In genomic region chrX:36986231-36986630, GRCh38 we compare ENCODE assay signal across 17 cellular contexts. TPM values are rescaled to one million over a fixed set of nuclear protein-coding genes. Genes with fewer than 3 reads are reported as not detected.
A peak's percentile ranks its signal among the peaks of the same experiment; 100 is the strongest.
DNase-seq lines count a peak whose midpoint lies in the region; ATAC-seq and TF ChIP-seq lines count a peak whose summit lies in the region.
"Had no signal": no experiment of that assay in that cellular context is flagged by ENCODE, and none has a peak within 500 bp of the region (broad histone marks: within the 10 kb centered on the region; RNA-seq: fewer than 3 reads in every experiment).

No MANE protein-coding gene starts in this region.

- H3K27ac ChIP-seq in ectodermal cell (ENCODE audit: insufficient read depth, low read depth, low read length, poor library complexity, severe bottlenecking): no peak overlapping the region
- H3K27ac ChIP-seq: 22Rv1, right atrium auricular region had no signal

- H3K36me3 Mint-ChIP-seq in nephron (ENCODE audit: low read depth): no peaks in the 10 kb centered on the region
- no peaks in the 10 kb centered on the region for H3K36me3 Mint-ChIP-seq in type B pancreatic cell
- H3K36me3 Mint-ChIP-seq: stimulated activated memory B cell treated with anti-CD40 and anti-IgM and Interleukin-4, amounts not matched to agents 10 μg/mL and 1 μg/mL and 100 μg/mL, for 72 hours had no signal

- no peak overlapping the region for H3K27ac Mint-ChIP-seq in nephron
- no peak overlapping the region for H3K27ac Mint-ChIP-seq in type B pancreatic cell
- H3K27ac Mint-ChIP-seq: CD4-positive, alpha-beta T cell; stimulated activated memory B cell treated with anti-CD40 and anti-IgM and Interleukin-4, amounts not matched to agents 10 μg/mL and 1 μg/mL and 100 μg/mL, for 72 hours had no signal

- peaks cover 42% of the 10 kb centered on the region for H3K27me3 Mint-ChIP-seq in nephron (ENCODE audit: low read depth)
- H3K27me3 Mint-ChIP-seq in type B pancreatic cell: peaks cover 24% of the 10 kb centered on the region

- no peaks in the 10 kb centered on the region for H3K36me3 ChIP-seq in ectodermal cell (ENCODE audit: control insufficient read depth, insufficient read depth, low read length)
- H3K36me3 ChIP-seq: right atrium auricular region had no signal

- H3K4me1 Mint-ChIP-seq in nephron (peaks cover 5% of the 10 kb centered on the region), type B pancreatic cell (ENCODE audit: unreplicated experiment) (no peaks in the 10 kb centered on the region)
- H3K4me1 Mint-ChIP-seq: stimulated activated memory B cell treated with anti-CD40 and anti-IgM and Interleukin-4, amounts not matched to agents 10 μg/mL and 1 μg/mL and 100 μg/mL, for 72 hours had no signal

- no peaks in the 10 kb centered on the region for H3K4me1 ChIP-seq in ectodermal cell (ENCODE audit: control insufficient read depth, insufficient read depth, low read length)
- H3K4me1 ChIP-seq: right atrium auricular region had no signal

- no peak for ATAC-seq in HG03354 (IDR thresholded peaks at IDR 0.05; ENCODE audit: poor library complexity, severe bottlenecking, unreplicated experiment)
- no peak for ATAC-seq in GM18511 (IDR thresholded peaks at IDR 0.05; ENCODE audit: unreplicated experiment)
- ATAC-seq: stimulated activated memory B cell treated with anti-CD40 and anti-IgM and Interleukin-4, amounts not matched to agents 10 μg/mL and 1 μg/mL and 100 μg/mL, for 72 hours had no signal

- DNase-seq in DMS53 (lab: John Stamatoyannopoulos, UW) (peak; percentile 49), DMS53 treated with DMSO at 0.1 percent for 48 hours (lab: John Stamatoyannopoulos, UW; ENCODE audit: unreplicated experiment) (no peak), type B pancreatic cell (ENCODE audit: extremely low spot score, unreplicated experiment) (no peak)
- no peak for DNase-seq in effector CD4-positive, alpha-beta T cell
- DNase-seq: activated T-cell treated with anti-CD3 and anti-CD28 coated beads, Interleukin-2, amount 50 U/mL, for 1 hour; amygdala; CD4-positive, alpha-beta T cell; effector CD8-positive, alpha-beta T cell; NCI-H1105 treated with DMSO at 0.1 percent for 48 hours; NCI-H446 had no signal

- H3K4me3 Mint-ChIP-seq in nephron (peak overlapping the region; percentile 37 to 71 (median 57)), type B pancreatic cell (peak overlapping the region; percentile 67)
- H3K4me3 Mint-ChIP-seq: CD4-positive, alpha-beta T cell; stimulated activated memory B cell treated with anti-CD40 and anti-IgM and Interleukin-4, amounts not matched to agents 10 μg/mL and 1 μg/mL and 100 μg/mL, for 72 hours had no signal

- no peaks in the 10 kb centered on the region for H3K9me3 ChIP-seq in ectodermal cell (ENCODE audit: control insufficient read depth, low read length)
- H3K9me3 ChIP-seq: right atrium auricular region had no signal

- peak overlapping the region; percentile 18 for H3K4me3 ChIP-seq in ectodermal cell (ENCODE audit: insufficient read depth, low read depth, low read length)

- 2 to 8% methylated on average over 24 to 33 of the region's 34 CpGs for WGBS in ectodermal cell, 2 experiments

- H3K27me3 ChIP-seq in ectodermal cell (ENCODE audit: control insufficient read depth, insufficient read depth, low read length, poor library complexity, severe bottlenecking): peaks cover 18% of the 10 kb centered on the region
- H3K27me3 ChIP-seq: right atrium auricular region had no signal

- H3K9me3 Mint-ChIP-seq in nephron (peaks cover 16% of the 10 kb centered on the region), type B pancreatic cell (no peaks in the 10 kb centered on the region)
- H3K9me3 Mint-ChIP-seq: CD4-positive, alpha-beta T cell had no signal

- TF ChIP-seq CTCF in nephron (IDR thresholded peaks at IDR 0.05; ENCODE audit: unreplicated experiment in 3 of 3) (no peak), type B pancreatic cell (conservative IDR thresholded peaks at IDR 0.05) (no peak)

RNA-seq across cellular contexts. Expression of gene FAM47C, which starts 21.9 kb away (rescaled TPM):
- polyA plus RNA-seq in ectodermal cell (2013, experiment 1 of 4): not detected
- polyA plus RNA-seq in ectodermal cell (2013, experiment 2 of 4): not detected
- polyA plus RNA-seq in ectodermal cell (2013, experiment 3 of 4): not detected
- polyA plus RNA-seq in ectodermal cell (2013, experiment 4 of 4): not detected
- total RNA-seq in type B pancreatic cell (ENCODE audit: low replicate concordance): not detected in 2 replicates
- total RNA-seq: CD4-positive, alpha-beta T cell; right atrium auricular region had no signal
